In the genomic region with DNA sequence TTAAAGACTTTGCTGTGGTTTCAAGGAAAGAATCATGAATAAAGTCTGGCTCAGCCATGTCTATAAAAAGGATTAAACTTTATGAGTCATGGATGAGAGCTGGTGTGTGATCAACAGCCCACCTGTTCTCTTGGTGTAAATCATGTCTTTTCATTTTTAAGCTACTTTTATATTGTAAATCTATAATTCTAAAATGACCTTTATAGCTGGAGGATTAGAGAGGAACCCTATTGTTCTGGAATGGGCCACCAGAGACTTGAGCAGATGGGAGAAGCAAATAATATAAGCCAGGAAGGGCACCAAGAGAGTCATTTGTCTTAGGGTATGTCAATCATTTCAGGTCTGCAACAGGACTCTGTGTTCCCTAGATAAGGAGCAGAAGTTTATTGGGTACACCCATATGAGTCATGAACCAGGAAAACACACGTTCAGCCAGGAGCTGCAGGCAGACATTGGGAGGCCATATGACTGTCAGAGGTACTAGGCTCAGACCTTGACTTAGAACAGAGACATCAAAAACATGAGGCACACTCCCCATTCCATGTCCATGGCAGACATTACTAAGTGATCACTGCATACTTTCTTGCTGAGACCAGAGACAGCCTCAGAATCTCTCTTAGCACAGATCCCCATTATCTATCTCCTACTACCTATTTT, we compare ENCODE assay signal across 1 cellular context.
TF ChIP-seq lines count a peak whose summit lies in the region.

No MANE protein-coding gene starts in this region.

TF ChIP-seq in K562, 482 proteins besides CTCF, POLR2A, EP300 and RAD21 (continued from another document):
- TF ChIP-seq, protein P1, sequence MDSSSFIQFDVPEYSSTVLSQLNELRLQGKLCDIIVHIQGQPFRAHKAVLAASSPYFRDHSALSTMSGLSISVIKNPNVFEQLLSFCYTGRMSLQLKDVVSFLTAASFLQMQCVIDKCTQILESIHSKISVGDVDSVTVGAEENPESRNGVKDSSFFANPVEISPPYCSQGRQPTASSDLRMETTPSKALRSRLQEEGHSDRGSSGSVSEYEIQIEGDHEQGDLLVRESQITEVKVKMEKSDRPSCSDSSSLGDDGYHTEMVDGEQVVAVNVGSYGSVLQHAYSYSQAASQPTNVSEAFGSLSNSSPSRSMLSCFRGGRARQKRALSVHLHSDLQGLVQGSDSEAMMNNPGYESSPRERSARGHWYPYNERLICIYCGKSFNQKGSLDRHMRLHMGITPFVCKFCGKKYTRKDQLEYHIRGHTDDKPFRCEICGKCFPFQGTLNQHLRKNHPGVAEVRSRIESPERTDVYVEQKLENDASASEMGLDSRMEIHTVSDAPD (CRISPR knock-in tag; IDR thresholded peaks at IDR 0.05): no peak
- no peak for TF ChIP-seq ZKSCAN8 (CRISPR knock-in tag; IDR thresholded peaks at IDR 0.05)
- TF ChIP-seq ZNF717 (CRISPR knock-in tag; IDR thresholded peaks at IDR 0.05): no peak
- TF ChIP-seq, protein P2, sequence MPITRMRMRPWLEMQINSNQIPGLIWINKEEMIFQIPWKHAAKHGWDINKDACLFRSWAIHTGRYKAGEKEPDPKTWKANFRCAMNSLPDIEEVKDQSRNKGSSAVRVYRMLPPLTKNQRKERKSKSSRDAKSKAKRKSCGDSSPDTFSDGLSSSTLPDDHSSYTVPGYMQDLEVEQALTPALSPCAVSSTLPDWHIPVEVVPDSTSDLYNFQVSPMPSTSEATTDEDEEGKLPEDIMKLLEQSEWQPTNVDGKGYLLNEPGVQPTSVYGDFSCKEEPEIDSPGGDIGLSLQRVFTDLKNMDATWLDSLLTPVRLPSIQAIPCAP (CRISPR knock-in tag; IDR thresholded peaks at IDR 0.05; ENCODE audit: borderline replicate concordance): no peak
- no peak for TF ChIP-seq TGIF2 (CRISPR knock-in tag; IDR thresholded peaks at IDR 0.05)
- no peak for TF ChIP-seq ZNF41 (CRISPR knock-in tag; conservative IDR thresholded peaks at IDR 0.05)
- no peak for TF ChIP-seq CC2D1A (IDR thresholded peaks at IDR 0.05)
- TF ChIP-seq HNRNPL (IDR thresholded peaks at IDR 0.05; ENCODE audit: low read depth, low read length): no peak
- TF ChIP-seq MIER1 (IDR thresholded peaks at IDR 0.05; ENCODE audit: low read depth): no peak
- TF ChIP-seq ZNF696 (CRISPR knock-in tag; conservative IDR thresholded peaks at IDR 0.05): no peak
- TF ChIP-seq TBP (optimal IDR thresholded peaks at IDR 0.05; ENCODE audit: low read depth, low read length): no peak
- no peak for TF ChIP-seq ILF3 (IDR thresholded peaks at IDR 0.05; ENCODE audit: borderline replicate concordance)
- no peak for TF ChIP-seq HNRNPUL1 (IDR thresholded peaks at IDR 0.05; ENCODE audit: low read length)
- TF ChIP-seq EP400 (IDR thresholded peaks at IDR 0.05): peak; percentile 46; the same call in 1 of the 2 replicates
- peak; percentile 92 for TF ChIP-seq SMARCB1 (IDR thresholded peaks at IDR 0.05; ENCODE audit: insufficient read length, low read depth)
- TF ChIP-seq TSC22D4 (tag; IDR thresholded peaks at IDR 0.05): no peak
- TF ChIP-seq TCFL5 (CRISPR knock-in tag; conservative IDR thresholded peaks at IDR 0.05): no peak
- TF ChIP-seq, protein P3, sequence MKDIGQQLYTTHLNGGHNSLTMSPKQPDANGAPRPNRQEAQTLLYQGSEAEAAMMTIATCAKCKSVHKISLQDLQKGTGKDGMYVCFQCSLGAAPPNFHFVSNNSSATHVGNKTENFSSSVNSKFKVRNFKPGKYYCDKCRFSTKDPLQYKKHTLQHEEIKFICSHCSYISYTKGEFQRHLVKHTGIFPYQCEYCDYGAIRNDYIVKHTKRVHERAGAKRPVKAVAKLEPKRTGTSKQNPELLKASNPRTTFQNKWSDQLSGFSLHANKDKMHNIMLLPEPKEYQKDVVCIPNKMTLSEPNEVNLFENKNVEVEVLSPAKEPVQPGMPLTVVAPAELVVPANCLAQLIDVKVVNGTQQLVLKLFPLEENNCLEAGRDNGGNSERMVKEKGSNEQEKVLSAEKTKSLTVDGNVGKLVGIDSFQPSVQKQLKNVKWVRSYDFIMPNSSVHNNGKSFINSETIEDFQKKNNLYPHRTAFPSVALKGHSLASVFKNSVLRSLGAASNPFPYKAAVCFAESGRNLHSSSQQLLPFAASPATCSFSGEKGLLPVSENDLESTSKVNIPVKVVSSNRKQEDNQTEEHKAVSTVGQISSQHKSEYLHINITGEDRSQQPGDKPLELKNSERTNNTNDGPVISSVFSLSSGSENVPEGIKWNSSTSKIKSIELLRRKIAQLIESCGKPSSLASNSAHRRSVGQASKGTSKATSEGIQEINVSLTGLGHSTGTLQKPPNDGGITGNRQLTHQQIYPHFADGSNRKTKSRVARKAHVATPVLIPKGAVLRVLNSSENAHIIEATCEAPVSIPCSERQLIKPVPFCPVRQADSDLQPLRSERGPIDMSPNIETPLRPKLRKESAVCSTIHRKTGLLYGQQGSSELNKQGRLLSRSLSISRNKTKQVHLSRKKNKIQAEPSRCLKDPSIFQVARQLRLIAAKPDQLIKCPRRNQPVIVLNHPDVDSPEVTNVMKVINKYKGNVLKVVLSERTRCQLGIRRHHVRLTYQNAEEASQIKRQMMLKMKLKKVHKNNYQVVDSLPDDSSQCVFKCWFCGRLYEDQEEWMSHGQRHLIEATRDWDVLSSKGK (CRISPR knock-in tag; IDR thresholded peaks at IDR 0.05): no peak
- no peak for TF ChIP-seq TAF1 (IDR thresholded peaks at IDR 0.05; ENCODE audit: control insufficient read depth, extremely low read depth, insufficient read depth, low read length, severe bottlenecking)
- TF ChIP-seq, protein P4, sequence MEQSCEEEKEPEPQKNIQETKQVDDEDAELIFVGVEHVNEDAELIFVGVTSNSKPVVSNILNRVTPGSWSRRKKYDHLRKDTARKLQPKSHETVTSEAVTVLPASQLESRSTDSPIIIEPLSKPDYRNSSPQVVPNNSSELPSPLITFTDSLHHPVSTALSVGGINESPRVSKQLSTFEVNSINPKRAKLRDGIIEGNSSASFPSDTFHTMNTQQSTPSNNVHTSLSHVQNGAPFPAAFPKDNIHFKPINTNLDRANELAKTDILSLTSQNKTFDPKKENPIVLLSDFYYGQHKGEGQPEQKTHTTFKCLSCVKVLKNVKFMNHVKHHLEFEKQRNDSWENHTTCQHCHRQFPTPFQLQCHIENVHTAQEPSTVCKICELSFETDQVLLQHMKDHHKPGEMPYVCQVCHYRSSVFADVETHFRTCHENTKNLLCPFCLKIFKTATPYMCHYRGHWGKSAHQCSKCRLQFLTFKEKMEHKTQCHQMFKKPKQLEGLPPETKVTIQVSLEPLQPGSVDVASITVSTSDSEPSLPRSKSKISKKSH (CRISPR knock-in tag; IDR thresholded peaks at IDR 0.05): no peak
- TF ChIP-seq SPI1 (IDR thresholded peaks at IDR 0.05; ENCODE audit: borderline replicate concordance, low read depth, low read length): no peak
- TF ChIP-seq NRF1 (conservative IDR thresholded peaks at IDR 0.05 in 1 of 2, IDR thresholded peaks at IDR 0.05 in 1 of 2): no peak
- no peak for TF ChIP-seq NCOA4 (IDR thresholded peaks at IDR 0.05; ENCODE audit: partially characterized antibody)
- TF ChIP-seq, protein P5, sequence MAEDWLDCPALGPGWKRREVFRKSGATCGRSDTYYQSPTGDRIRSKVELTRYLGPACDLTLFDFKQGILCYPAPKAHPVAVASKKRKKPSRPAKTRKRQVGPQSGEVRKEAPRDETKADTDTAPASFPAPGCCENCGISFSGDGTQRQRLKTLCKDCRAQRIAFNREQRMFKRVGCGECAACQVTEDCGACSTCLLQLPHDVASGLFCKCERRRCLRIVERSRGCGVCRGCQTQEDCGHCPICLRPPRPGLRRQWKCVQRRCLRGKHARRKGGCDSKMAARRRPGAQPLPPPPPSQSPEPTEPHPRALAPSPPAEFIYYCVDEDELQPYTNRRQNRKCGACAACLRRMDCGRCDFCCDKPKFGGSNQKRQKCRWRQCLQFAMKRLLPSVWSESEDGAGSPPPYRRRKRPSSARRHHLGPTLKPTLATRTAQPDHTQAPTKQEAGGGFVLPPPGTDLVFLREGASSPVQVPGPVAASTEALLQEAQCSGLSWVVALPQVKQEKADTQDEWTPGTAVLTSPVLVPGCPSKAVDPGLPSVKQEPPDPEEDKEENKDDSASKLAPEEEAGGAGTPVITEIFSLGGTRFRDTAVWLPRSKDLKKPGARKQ (CRISPR knock-in tag; IDR thresholded peaks at IDR 0.05): no peak
- TF ChIP-seq, protein P6, sequence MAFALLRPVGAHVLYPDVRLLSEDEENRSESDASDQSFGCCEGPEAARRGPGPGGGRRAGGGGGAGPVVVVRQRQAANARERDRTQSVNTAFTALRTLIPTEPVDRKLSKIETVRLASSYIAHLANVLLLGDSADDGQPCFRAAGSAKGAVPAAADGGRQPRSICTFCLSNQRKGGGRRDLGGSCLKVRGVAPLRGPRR (CRISPR knock-in tag; IDR thresholded peaks at IDR 0.05): no peak
- no peak; the same call in 1 of the 2 replicates for TF ChIP-seq CTBP1 (IDR thresholded peaks at IDR 0.05; ENCODE audit: borderline replicate concordance)
- TF ChIP-seq, protein P7, sequence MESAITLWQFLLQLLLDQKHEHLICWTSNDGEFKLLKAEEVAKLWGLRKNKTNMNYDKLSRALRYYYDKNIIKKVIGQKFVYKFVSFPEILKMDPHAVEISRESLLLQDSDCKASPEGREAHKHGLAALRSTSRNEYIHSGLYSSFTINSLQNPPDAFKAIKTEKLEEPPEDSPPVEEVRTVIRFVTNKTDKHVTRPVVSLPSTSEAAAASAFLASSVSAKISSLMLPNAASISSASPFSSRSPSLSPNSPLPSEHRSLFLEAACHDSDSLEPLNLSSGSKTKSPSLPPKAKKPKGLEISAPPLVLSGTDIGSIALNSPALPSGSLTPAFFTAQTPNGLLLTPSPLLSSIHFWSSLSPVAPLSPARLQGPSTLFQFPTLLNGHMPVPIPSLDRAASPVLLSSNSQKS (CRISPR knock-in tag; IDR thresholded peaks at IDR 0.05): no peak
- no peak for TF ChIP-seq SREBF2 (CRISPR knock-in tag; IDR thresholded peaks at IDR 0.05)
- TF ChIP-seq HDAC8 (tag; IDR thresholded peaks at IDR 0.05): no peak
- no peak for TF ChIP-seq MEF2D (tag; conservative IDR thresholded peaks at IDR 0.05; ENCODE audit: low read depth)
- no peak for TF ChIP-seq CHD1 (IDR thresholded peaks at IDR 0.05; ENCODE audit: low read length)
- no peak for TF ChIP-seq ZNF444 (CRISPR knock-in tag; IDR thresholded peaks at IDR 0.05)
- no peak for TF ChIP-seq RBM34 (IDR thresholded peaks at IDR 0.05; ENCODE audit: borderline replicate concordance, insufficient read depth, low read length)
- no peak for TF ChIP-seq ZNF766 (CRISPR knock-in tag; conservative IDR thresholded peaks at IDR 0.05)
- no peak for TF ChIP-seq CEBPB (tag; IDR thresholded peaks at IDR 0.05)
- TF ChIP-seq, protein P8, sequence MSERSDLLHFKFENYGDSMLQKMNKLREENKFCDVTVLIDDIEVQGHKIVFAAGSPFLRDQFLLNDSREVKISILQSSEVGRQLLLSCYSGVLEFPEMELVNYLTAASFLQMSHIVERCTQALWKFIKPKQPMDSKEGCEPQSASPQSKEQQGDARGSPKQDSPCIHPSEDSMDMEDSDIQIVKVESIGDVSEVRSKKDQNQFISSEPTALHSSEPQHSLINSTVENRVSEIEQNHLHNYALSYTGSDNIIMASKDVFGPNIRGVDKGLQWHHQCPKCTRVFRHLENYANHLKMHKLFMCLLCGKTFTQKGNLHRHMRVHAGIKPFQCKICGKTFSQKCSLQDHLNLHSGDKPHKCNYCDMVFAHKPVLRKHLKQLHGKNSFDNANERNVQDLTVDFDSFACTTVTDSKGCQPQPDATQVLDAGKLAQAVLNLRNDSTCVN (CRISPR knock-in tag; IDR thresholded peaks at IDR 0.05): no peak
